Comparison of ENCODE assay signal across 2 cellular contexts in genomic region chr11:14012836-14013235, GRCh38.
TF ChIP-seq lines count a peak whose summit lies in the region.

No MANE protein-coding gene starts in this region.

TF ChIP-seq in IMR-90, 13 proteins besides CTCF, POLR2A, EP300 and RAD21:
- TF ChIP-seq CEBPB (IDR thresholded peaks at IDR 0.05; ENCODE audit: low read depth, low read length) (0 out of 2 replicates have a peak, but pooled peaks have one; percentile 6), MAFK (IDR thresholded peaks at IDR 0.05; ENCODE audit: low read depth, low read length) (no peak)

TF ChIP-seq in WTC11, 78 proteins besides CTCF, POLR2A, EP300 and RAD21:
- no peak for TF ChIP-seq CDX4 (CRISPR knock-in tag; IDR thresholded peaks at IDR 0.05; ENCODE audit: borderline replicate concordance)
- no peak for TF ChIP-seq E2F4 (CRISPR knock-in tag; IDR thresholded peaks at IDR 0.05; ENCODE audit: borderline replicate concordance, low read depth)
- no peak for TF ChIP-seq ZNF512 (CRISPR knock-in tag; IDR thresholded peaks at IDR 0.05; ENCODE audit: borderline replicate concordance)
- TF ChIP-seq ZNF232 (CRISPR knock-in tag; IDR thresholded peaks at IDR 0.05): no peak
- TF ChIP-seq RELA (CRISPR knock-in tag; IDR thresholded peaks at IDR 0.05; ENCODE audit: borderline replicate concordance): no peak
- no peak for TF ChIP-seq ZNF263 (CRISPR knock-in tag; IDR thresholded peaks at IDR 0.05; ENCODE audit: low read depth)
- no peak for TF ChIP-seq GRHL2 (CRISPR knock-in tag; IDR thresholded peaks at IDR 0.05; ENCODE audit: insufficient replicate concordance, severe bottlenecking)
- TF ChIP-seq ESRRA (CRISPR knock-in tag; IDR thresholded peaks at IDR 0.05; ENCODE audit: borderline replicate concordance): no peak
- TF ChIP-seq RORB (CRISPR knock-in tag; IDR thresholded peaks at IDR 0.05): no peak
